12 cellular contexts compared by ENCODE assay signal in genomic region chr5:181054138-181054537, GRCh38. TPM values are rescaled to one million over a fixed set of nuclear protein-coding genes. Genes with fewer than 3 reads are reported as not detected.
A peak's percentile ranks its signal among the peaks of the same experiment; 100 is the strongest.
DNase-seq lines count a peak whose midpoint lies in the region; ATAC-seq and TF ChIP-seq lines count a peak whose summit lies in the region.
"Had no signal": no experiment of that assay in that cellular context is flagged by ENCODE, and none has a peak within 500 bp of the region (broad histone marks: within the 10 kb centered on the region; RNA-seq: fewer than 3 reads in every experiment).

No MANE protein-coding gene starts in this region.

- CTCF ChIA-PET in CD4-positive, alpha-beta memory T cell (lab: Charles Lee; ENCODE audit: partially characterized antibody): no interaction called here
- CTCF ChIA-PET in activated CD8-positive, alpha-beta T cell treated with anti-CD3 and anti-CD28 coated beads for 36 hours (lab: Charles Lee): interaction anchor here (1.9 kb wide), 1 partner anchor 185 kb away, joined by 4 read pairs; no protein-coding TSS in a partner anchor

- peaks cover 16% of the 10 kb centered on the region for H3K4me1 ChIP-seq in CD4-positive, alpha-beta memory T cell (ENCODE audit: insufficient read depth, low read length)
- H3K4me1 ChIP-seq in H9 (ENCODE audit: insufficient read depth, low read length): 0 out of 2 replicates have a peak, but pooled peaks cover 2% of the 10 kb centered on the region

- H3K4ac ChIP-seq in H9 (ENCODE audit: low read depth, low read length): no peak overlapping the region

- H3K27me3 ChIP-seq in CD4-positive, alpha-beta memory T cell (ENCODE audit: insufficient read depth, low read length): peaks cover 33% of the 10 kb centered on the region
- H3K27me3 ChIP-seq in H9 (ENCODE audit: insufficient read depth, low read length): peaks cover 59% of the 10 kb centered on the region

- H2BK5ac ChIP-seq in H9 (ENCODE audit: insufficient read length, low read length): no peak overlapping the region

- H2BK120ac ChIP-seq in H9 (ENCODE audit: low read depth, low read length, poor library complexity, severe bottlenecking): no peak overlapping the region

- H4K91ac ChIP-seq in H9 (ENCODE audit: insufficient read length, low read depth, low read length): no peak overlapping the region

- no peak for ATAC-seq in effector memory CD8-positive, alpha-beta T cell (replicated peaks)
- no peak for ATAC-seq in activated CD8-positive, alpha-beta T cell treated with anti-CD3 and anti-CD28 coated beads for 36 hours
- no peak for ATAC-seq in GM19351 (IDR thresholded peaks at IDR 0.05; ENCODE audit: unreplicated experiment)

- no peak overlapping the region for H3K14ac ChIP-seq in H9 (ENCODE audit: insufficient read depth, low read length)

- H3K27me3 Mint-ChIP-seq in CD4-positive, alpha-beta memory T cell: peaks cover 68 to 73% of the 10 kb centered on the region in 2 donors
- H3K27me3 Mint-ChIP-seq in H9 (ENCODE audit: low read depth): peaks cover 94% of the 10 kb centered on the region
- peaks cover 83 to 96% of the 10 kb centered on the region in 2 donors for H3K27me3 Mint-ChIP-seq in effector memory CD8-positive, alpha-beta T cell
- H3K27me3 Mint-ChIP-seq in neural crest cell (ENCODE audit: low read depth): peaks cover 94% of the 10 kb centered on the region
- H3K27me3 Mint-ChIP-seq in activated CD8-positive, alpha-beta T cell treated with anti-CD3 and anti-CD28 coated beads for 36 hours: peaks cover 77% of the 10 kb centered on the region

- H3K4me3 ChIP-seq in CD4-positive, alpha-beta memory T cell (ENCODE audit: low read length in 2 of 2): no peak overlapping the region

- no peak overlapping the region for H3T11ph ChIP-seq in H9 (ENCODE audit: low read length)

- no peak overlapping the region for H2BK20ac ChIP-seq in H9 (ENCODE audit: low read depth, low read length, poor library complexity, severe bottlenecking)

- no peak overlapping the region for H2BK12ac ChIP-seq in H9 (ENCODE audit: insufficient read length, low read depth, low read length)

- no peak overlapping the region for H3K9ac ChIP-seq in H9 (ENCODE audit: extremely low read depth, insufficient read length, low read length)

- no peak overlapping the region for H3K23ac ChIP-seq in H9 (ENCODE audit: insufficient read length, low read depth, low read length)

- no peak overlapping the region for H3K27ac Mint-ChIP-seq in CD4-positive, alpha-beta memory T cell
- H3K27ac Mint-ChIP-seq in H9: no peak overlapping the region
- H3K27ac Mint-ChIP-seq in effector memory CD8-positive, alpha-beta T cell: peak overlapping the region in 1 of 2 donors; percentile 33
- H3K27ac Mint-ChIP-seq in neural crest cell (ENCODE audit: unreplicated experiment): no peak overlapping the region
- H3K27ac Mint-ChIP-seq in activated CD8-positive, alpha-beta T cell treated with anti-CD3 and anti-CD28 coated beads for 36 hours: no peak overlapping the region

- peak overlapping the region; percentile 91 for H3K4me2 ChIP-seq in H9 (ENCODE audit: insufficient read depth, insufficient read length, low read length)

- no peak overlapping the region for H4K8ac ChIP-seq in H9 (replicated peaks; ENCODE audit: insufficient read length, low read depth, low read length)

- H2BK15ac ChIP-seq in H9 (ENCODE audit: low read depth, low read length): no peak overlapping the region

- H2AFZ ChIP-seq in H9 (ENCODE audit: low read length): no peak overlapping the region

- H3K4me3 Mint-ChIP-seq in CD4-positive, alpha-beta memory T cell: peak overlapping the region; percentile 40 to 80 (median 75)
- H3K4me3 Mint-ChIP-seq in H9 (peak overlapping the region; percentile 73 to 91), neural crest cell (peak overlapping the region; percentile 50)
- H3K4me3 Mint-ChIP-seq in effector memory CD8-positive, alpha-beta T cell: peak overlapping the region; percentile 73
- H3K4me3 Mint-ChIP-seq in activated CD8-positive, alpha-beta T cell treated with anti-CD3 and anti-CD28 coated beads for 36 hours: no peak overlapping the region

- H3K27ac ChIP-seq in CD4-positive, alpha-beta memory T cell (ENCODE audit: low read depth, low read length): no peak overlapping the region
- no peak overlapping the region for H3K27ac ChIP-seq in H9 (ENCODE audit: insufficient read length, low read depth, low read length)
- H3K27ac ChIP-seq: transverse colon had no signal

- no peaks in the 10 kb centered on the region for H3K79me2 ChIP-seq in H9 (ENCODE audit: insufficient read depth, low read length)

- no peaks in the 10 kb centered on the region for H3K36me3 ChIP-seq in CD4-positive, alpha-beta memory T cell (ENCODE audit: insufficient read depth, low read length)
- H3K36me3 ChIP-seq: transverse colon had no signal

- peaks cover 19% of the 10 kb centered on the region for H3K23me2 ChIP-seq in H9 (ENCODE audit: insufficient read length, low read depth, low read length, poor library complexity, severe bottlenecking)

- H4K20me1 ChIP-seq in H9 (ENCODE audit: control insufficient read depth, insufficient read depth, insufficient read length): no peaks in the 10 kb centered on the region

- H3K9me3 ChIP-seq in CD4-positive, alpha-beta memory T cell (ENCODE audit: control insufficient read depth in 1 of 2, low read length in 2 of 2): no peaks in the 10 kb centered on the region
- no peaks in the 10 kb centered on the region for H3K9me3 ChIP-seq in H9 (ENCODE audit: control insufficient read depth, low read depth, low read length)
- H3K9me3 ChIP-seq: transverse colon had no signal

- intact Hi-C loops in CD4-positive, alpha-beta memory T cell (cut with micrococcal nuclease): no loop called here
- intact Hi-C loops in activated CD8-positive, alpha-beta T cell treated with anti-CD3 and anti-CD28 coated beads for 36 hours (cut with micrococcal nuclease): no loop called here

- H3K4me1 Mint-ChIP-seq in CD4-positive, alpha-beta memory T cell: peaks cover 9 to 22% (median 18%) of the 10 kb centered on the region in 4 donors
- peaks cover 24 to 27% of the 10 kb centered on the region in 2 experiments for H3K4me1 Mint-ChIP-seq in H9
- peaks cover 14 to 18% of the 10 kb centered on the region in 2 donors for H3K4me1 Mint-ChIP-seq in effector memory CD8-positive, alpha-beta T cell (ENCODE audit: low read depth in 2 of 2)
- H3K4me1 Mint-ChIP-seq in neural crest cell: peaks cover 12% of the 10 kb centered on the region
- peaks cover 10% of the 10 kb centered on the region for H3K4me1 Mint-ChIP-seq in activated CD8-positive, alpha-beta T cell treated with anti-CD3 and anti-CD28 coated beads for 36 hours (ENCODE audit: low read depth)

- no peaks in the 10 kb centered on the region for H3K79me1 ChIP-seq in H9 (ENCODE audit: insufficient read depth, low read depth, low read length, poor library complexity, severe bottlenecking)

- no peak overlapping the region for H3K56ac ChIP-seq in H9 (ENCODE audit: insufficient read length, low read depth, low read length)

- no peaks in the 10 kb centered on the region for H3K36me3 Mint-ChIP-seq in CD4-positive, alpha-beta memory T cell
- H3K36me3 Mint-ChIP-seq in H9 (ENCODE audit: insufficient read depth in 1 of 3, low read depth in 3 of 3) (peaks cover 0 to 1% (median 0%) of the 10 kb centered on the region in 3 experiments; a peak in 1 of 7 replicates), neural crest cell (ENCODE audit: low read depth) (no peaks in the 10 kb centered on the region)
- peaks cover 9% of the 10 kb centered on the region for H3K36me3 Mint-ChIP-seq in effector memory CD8-positive, alpha-beta T cell (ENCODE audit: insufficient read depth)
- H3K36me3 Mint-ChIP-seq in activated CD8-positive, alpha-beta T cell treated with anti-CD3 and anti-CD28 coated beads for 36 hours (ENCODE audit: low read depth): peaks cover 2% of the 10 kb centered on the region

- no peak overlapping the region for H3K18ac ChIP-seq in H9 (ENCODE audit: insufficient read length, low read depth, low read length)

- no peak overlapping the region for H4K5ac ChIP-seq in H9 (ENCODE audit: insufficient read length, low read depth, low read length)

- WGBS in H9 (ENCODE audit: extremely low coverage, insufficient read length, low lambda C conversion rate): no CpG with 5 or more reads among the region's 7 CpGs

- no peak overlapping the region for H2AK5ac ChIP-seq in H9 (ENCODE audit: insufficient read length, low read length)

- POLR2A ChIA-PET in CD4-positive, alpha-beta memory T cell (lab: Charles Lee; ENCODE audit: partially characterized antibody): no interaction called here
- POLR2A ChIA-PET in activated CD8-positive, alpha-beta T cell treated with anti-CD3 and anti-CD28 coated beads for 36 hours (lab: Charles Lee): no interaction called here

- TF ChIP-seq CTCF in H9 (conservative IDR thresholded peaks at IDR 0.05) (no peak), neural crest cell (conservative IDR thresholded peaks at IDR 0.05) (no peak)
- no peak for TF ChIP-seq CTCF in activated CD8-positive, alpha-beta T cell treated with anti-CD3 and anti-CD28 coated beads for 36 hours (IDR thresholded peaks at IDR 0.05)

- no peak for DNase-seq in CD4-positive, alpha-beta memory T cell
- DNase-seq in H9 (no peak), neural crest cell (ENCODE audit: low read depth, low spot score) (no peak), NCI-H2227 (lab: John Stamatoyannopoulos, UW; ENCODE audit: unreplicated experiment) (no peak)
- no peak for DNase-seq in effector memory CD8-positive, alpha-beta T cell
- DNase-seq in activated CD8-positive, alpha-beta T cell treated with anti-CD3 and anti-CD28 coated beads for 36 hours: no peak
- DNase-seq in activated CD4-positive, CD25-positive, alpha-beta regulatory T cell treated with anti-CD3 and anti-CD28 coated beads, Interleukin-2, amount 50 U/mL, for 72 hours: no peak
- DNase-seq: SW 1271, transverse colon had no signal

- H3K9me3 Mint-ChIP-seq in CD4-positive, alpha-beta memory T cell: peaks cover 0 to 2% (median 0%) of the 10 kb centered on the region in 8 donors
- H3K9me3 Mint-ChIP-seq in H9: peaks cover 5 to 8% of the 10 kb centered on the region in 2 experiments; a peak in 4 of 5 replicates
- no peaks in the 10 kb centered on the region for H3K9me3 Mint-ChIP-seq in effector memory CD8-positive, alpha-beta T cell
- H3K9me3 Mint-ChIP-seq in neural crest cell: no peaks in the 10 kb centered on the region
- H3K9me3 Mint-ChIP-seq in activated CD8-positive, alpha-beta T cell treated with anti-CD3 and anti-CD28 coated beads for 36 hours: peaks cover 3% of the 10 kb centered on the region

RNA-seq across cellular contexts. Expression of gene BTNL9, which starts 14.1 kb away (rescaled TPM):
- not detected for total RNA-seq in CD4-positive, alpha-beta memory T cell
- polyA plus RNA-seq in CD4-positive, alpha-beta memory T cell: not detected
- 0.88 and 0.96 TPM in 2 replicates for total RNA-seq in H9 (2021)
- total RNA-seq in neural crest cell: not detected in 2 replicates
- not detected for total RNA-seq in activated CD8-positive, alpha-beta T cell treated with anti-CD3 and anti-CD28 coated beads for 36 hours
- total RNA-seq: activated CD8-positive, alpha-beta memory T cell treated with anti-CD3 and anti-CD28 coated beads for 36 hours; fibroblast of lung had no signal
- polyA plus RNA-seq: fibroblast of lung had no signal
